Comparison of ENCODE assay signal across 8 cellular contexts in the genomic region with DNA sequence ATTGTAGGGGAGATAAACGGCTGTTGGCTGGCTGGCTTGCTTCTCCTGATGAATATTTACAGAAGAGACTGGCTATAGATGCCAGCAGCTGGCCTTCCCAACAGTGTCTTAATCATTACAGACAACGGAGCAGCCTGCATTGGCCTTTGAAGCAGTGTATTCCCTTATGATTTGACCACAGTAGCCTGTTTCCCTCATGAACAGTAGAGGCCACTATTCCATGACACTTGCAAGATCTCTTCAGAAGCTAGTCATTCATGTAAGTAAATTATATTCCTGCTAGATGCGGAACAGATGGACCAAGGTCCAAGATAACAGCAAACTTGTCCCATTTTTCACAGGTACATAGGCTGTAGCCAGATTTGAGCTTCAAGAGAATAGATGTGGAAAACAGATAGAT. TPM values are rescaled to one million over a fixed set of nuclear protein-coding genes. Genes with fewer than 3 reads are reported as not detected.
DNase-seq lines count a peak whose midpoint lies in the region; ATAC-seq and TF ChIP-seq lines count a peak whose summit lies in the region.
"Had no signal": no experiment of that assay in that cellular context is flagged by ENCODE, and none has a peak within 500 bp of the region (broad histone marks: within the 10 kb centered on the region; RNA-seq: fewer than 3 reads in every experiment).

No MANE protein-coding gene starts in this region.

- H3K27ac Mint-ChIP-seq in CD8-positive, alpha-beta memory T cell: no peak overlapping the region

- no peaks in the 10 kb centered on the region for H3K9me3 ChIP-seq in CD8-positive, alpha-beta memory T cell (ENCODE audit: low read length)

- H3K36me3 ChIP-seq in CD8-positive, alpha-beta memory T cell (ENCODE audit: insufficient read depth, low read length): no peaks in the 10 kb centered on the region

- no peaks in the 10 kb centered on the region for H3K4me1 Mint-ChIP-seq in CD8-positive, alpha-beta memory T cell

- DNase-seq in GM12865 (ENCODE audit: low read depth): peak; percentile 10
- DNase-seq in NCI-H460 (ENCODE audit: extremely low read depth, low read depth): peak; percentile 5
- DNase-seq in dorsolateral prefrontal cortex: peak in 1 of 10 donors; percentile 21
- DNase-seq in pons (ENCODE audit: low spot score): peak; percentile 63
- DNase-seq in CD8-positive, alpha-beta memory T cell: no peak

- no peaks in the 10 kb centered on the region for H3K4me1 ChIP-seq in CD8-positive, alpha-beta memory T cell (ENCODE audit: insufficient read depth, low read length)

- no peaks in the 10 kb centered on the region for H3K27me3 ChIP-seq in dorsolateral prefrontal cortex
- no peaks in the 10 kb centered on the region for H3K27me3 ChIP-seq in CD8-positive, alpha-beta memory T cell (ENCODE audit: insufficient read depth, low read length, poor library complexity, severe bottlenecking)

- H3K27ac ChIP-seq in dorsolateral prefrontal cortex: no peak overlapping the region
- H3K27ac ChIP-seq in CD8-positive, alpha-beta memory T cell (ENCODE audit: low read depth, low read length): no peak overlapping the region

- CTCF ChIA-PET in CD8-positive, alpha-beta memory T cell (lab: Charles Lee): no interaction called here

- peaks cover 4 to 10% of the 10 kb centered on the region in 2 donors for H3K27me3 Mint-ChIP-seq in CD8-positive, alpha-beta memory T cell

- H3K4me3 ChIP-seq in GM12865 (ENCODE audit: low read depth, low read length): no peak overlapping the region
- H3K4me3 ChIP-seq in dorsolateral prefrontal cortex: no peak overlapping the region
- no peak overlapping the region for H3K4me3 ChIP-seq in CD8-positive, alpha-beta memory T cell (ENCODE audit: low read length)

- POLR2A ChIA-PET in CD8-positive, alpha-beta memory T cell (lab: Charles Lee): no interaction called here

- intact Hi-C loops in dorsolateral prefrontal cortex (cut with DNase I): no loop called here

- peaks cover 0 to 4% (median 0%) of the 10 kb centered on the region in 5 donors for H3K9me3 Mint-ChIP-seq in CD8-positive, alpha-beta memory T cell

- TF ChIP-seq CTCF in GM12865 (IDR thresholded peaks at IDR 0.05; ENCODE audit: insufficient read depth, low read depth, low read length, missing control alignments) (no peak), dorsolateral prefrontal cortex (IDR thresholded peaks at IDR 0.05 in 54 of 56, conservative IDR thresholded peaks at IDR 0.05 in 2 of 56; ENCODE audit: low read depth in 1 of 56, partially characterized antibody in 56 of 56) (peak in 48 of 56 donors; percentile 11 to 56 (median 38))

- H3K36me3 Mint-ChIP-seq in CD8-positive, alpha-beta memory T cell: no peaks in the 10 kb centered on the region

- ATAC-seq in HG03521 (IDR thresholded peaks at IDR 0.05; ENCODE audit: unreplicated experiment) (no peak), HG02798 (IDR thresholded peaks at IDR 0.05; ENCODE audit: poor library complexity, unreplicated experiment) (no peak)

- H3K4me3 Mint-ChIP-seq in CD8-positive, alpha-beta memory T cell: no peak overlapping the region

RNA-seq across cellular contexts. Expression of a gene that starts 47.3 kb away (rescaled TPM):
- total RNA-seq in NCI-H460 (2014; rRNA removed; shearing (Covaris generic)): not detected in 2 replicates
- not detected in 2 replicates for polyA plus RNA-seq in NCI-H460 (2014; cell fraction: nucleus; rRNA removed)
- total RNA-seq in dorsolateral prefrontal cortex: not detected
- not detected for total RNA-seq in CD8-positive, alpha-beta memory T cell
- not detected for polyA plus RNA-seq in CD8-positive, alpha-beta memory T cell
- total RNA-seq: activated CD8-positive, alpha-beta memory T cell treated with anti-CD3 and anti-CD28 coated beads for 36 hours had no signal

Comparison
In these comparisons a context has a peak if more than half of its experiments do, and no peak if none do; other contexts are left out.
1. DNase-seq: peak in GM12865 (single experiment), NCI-H460 (single experiment) and pons (single experiment); none in CD8-positive, alpha-beta memory T cell (0 of 5).